11 cellular contexts compared by ENCODE assay signal in the genomic region with DNA sequence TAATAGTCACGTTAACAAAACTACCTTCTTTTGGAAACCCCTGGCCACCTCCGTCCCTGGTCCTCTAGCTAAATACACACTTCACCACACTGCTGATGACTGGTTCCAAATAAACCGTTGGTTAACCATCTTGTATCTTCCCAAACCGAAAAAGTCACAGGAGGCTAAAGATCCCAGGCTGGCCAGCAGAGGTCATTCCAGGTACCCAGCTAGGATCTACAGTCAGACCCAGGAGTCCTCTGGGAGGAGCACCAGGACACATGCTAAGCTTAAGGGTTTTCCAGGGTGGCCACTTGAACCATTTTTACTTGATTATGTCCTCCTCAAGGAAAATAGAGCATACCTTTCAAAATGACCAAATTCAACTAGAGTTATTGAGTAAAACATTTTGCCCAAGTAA.
A peak's percentile ranks its signal among the peaks of the same experiment; 100 is the strongest.
DNase-seq lines count a peak whose midpoint lies in the region; ATAC-seq, FAIRE-seq and TF ChIP-seq lines count a peak whose summit lies in the region.
"Had no signal": no experiment of that assay in that cellular context is flagged by ENCODE, and none has a peak within 500 bp of the region (broad histone marks: within the 10 kb centered on the region; RNA-seq: fewer than 3 reads in every experiment).

No MANE protein-coding gene starts in this region.

- peaks cover 24% of the 10 kb centered on the region for H3K36me3 Mint-ChIP-seq in GM23338 (ENCODE audit: low read depth)
- H3K36me3 Mint-ChIP-seq in activated T-helper 1 cell treated with anti-CD3 and anti-CD28 coated beads, Interleukin-12 subunit alpha, Interleukin-12 subunit beta, Interleukin-2, Interleukin-4 antibody, amounts not matched to agents 30 ng/mL and 10 ng/mL and 1 ng/mL, durations not matched to agents 14 hours and 24 hours and 36 hours (ENCODE audit: low read depth), result peaks cover 89% of the 10 kb centered on the region

- H3K27ac Mint-ChIP-seq in GM23338, result no peak overlapping the region
- H3K27ac Mint-ChIP-seq in activated T-helper 1 cell treated with anti-CD3 and anti-CD28 coated beads, Interleukin-12 subunit alpha, Interleukin-12 subunit beta, Interleukin-2, Interleukin-4 antibody, amounts not matched to agents 30 ng/mL and 10 ng/mL and 1 ng/mL, durations not matched to agents 14 hours and 24 hours and 36 hours, result peak overlapping the region; percentile 95

- no peak overlapping the region for H3K4me3 Mint-ChIP-seq in GM23338
- peak overlapping the region; percentile 80 for H3K4me3 Mint-ChIP-seq in activated T-helper 1 cell treated with anti-CD3 and anti-CD28 coated beads, Interleukin-12 subunit alpha, Interleukin-12 subunit beta, Interleukin-2, Interleukin-4 antibody, amounts not matched to agents 30 ng/mL and 10 ng/mL and 1 ng/mL, durations not matched to agents 14 hours and 24 hours and 36 hours

- TF ChIP-seq EP300 in A549 (IDR thresholded peaks at IDR 0.05) (no peak), HepG2 (IDR thresholded peaks at IDR 0.05; ENCODE audit: low read depth in 2 of 2, low read length in 2 of 2) (no peak), HepG2 (CRISPR knock-in tag; IDR thresholded peaks at IDR 0.05; ENCODE audit: borderline replicate concordance) (no peak)

- 74% methylated on average over 4 of the region's 4 CpGs for WGBS in A549 (ENCODE audit: missing lambda C conversion rate)
- 35% methylated on average over 4 of the region's 4 CpGs for WGBS in HepG2 (ENCODE audit: low lambda C conversion rate)

- CTCF ChIA-PET in A549 (lab: Yijun Ruan, JAX) (interaction anchor here (0.9 to 2.0 kb wide), 12 partner anchors 11 to 326 kb away, joined by 3 to 10 read pairs (median 4); no protein-coding TSS in a partner anchor), HepG2 (lab: Yijun Ruan, JAX; ENCODE audit: low intra/inter-chr PET ratio, low total read pairs) (no interaction called here)

- BruUV-seq in HepG2 (replicated peaks; lab: Mats Ljungman, UMichigan), result no TSS peak

- no peak overlapping the region for H3K4me2 ChIP-seq in A549
- no peak overlapping the region for H3K4me2 ChIP-seq in GM23338
- no peak overlapping the region for H3K4me2 ChIP-seq in HepG2 (ENCODE audit: low read depth, low read length)

- TF ChIP-seq CTCF in A549 (IDR thresholded peaks at IDR 0.05), result peak; percentile 49
- peak; percentile 52 to 68 for TF ChIP-seq CTCF in GM23338 (conservative IDR thresholded peaks at IDR 0.05; ENCODE audit: low read depth in 2 of 2)
- TF ChIP-seq CTCF in HepG2 (CRISPR knock-in tag; IDR thresholded peaks at IDR 0.05), result peak; percentile 26; the same call in 1 of the 2 replicates

- DNase-seq in A549 (ENCODE audit: low read depth in 1 of 2, low spot score in 1 of 2) (peak in 1 of 2 experiments; percentile 55), GM23338 (ENCODE audit: low spot score) (peak; percentile 40), HepG2 (ENCODE audit: low spot score) (no peak), NCI-H2171 treated with DMSO at 0.1 percent for 48 hours (lab: John Stamatoyannopoulos, UW) (no peak), A172 (ENCODE audit: low spot score) (no peak), nucleus accumbens (lab: John Stamatoyannopoulos, UW) (no peak)
- DNase-seq in activated T-helper 1 cell treated with anti-CD3 and anti-CD28 coated beads, Interleukin-12 subunit alpha, Interleukin-12 subunit beta, Interleukin-2, Interleukin-4 antibody, amounts not matched to agents 30 ng/mL and 10 ng/mL and 1 ng/mL, durations not matched to agents 14 hours and 24 hours and 36 hours (ENCODE audit: low spot score), result no peak
- DNase-seq: NCI-H1092 treated with DMSO at 0.1 percent for 48 hours had no signal

- FAIRE-seq in A549 (lab: Jason Lieb, UNC), result no peak
- no peak for FAIRE-seq in HepG2 (lab: Jason Lieb, UNC)

- TF ChIP-seq POLR2A in A549 (IDR thresholded peaks at IDR 0.05; ENCODE audit: low read length) (no peak), HepG2 (IDR thresholded peaks at IDR 0.05; ENCODE audit: insufficient read depth in 1 of 2, low read depth in 2 of 2, low read length in 2 of 2) (no peak)

- H3K4me3 ChIP-seq in A549, result no peak overlapping the region
- no peak overlapping the region for H3K4me3 ChIP-seq in GM23338
- H3K4me3 ChIP-seq in HepG2 (replicated peaks in 1 of 3; ENCODE audit: insufficient read depth in 1 of 3, low read depth in 2 of 3, low read length in 3 of 3), result no peak overlapping the region
- H3K4me3 ChIP-seq: esophagus muscularis mucosa, SJSA1 had no signal

- H3K27me3 ChIP-seq in GM23338 (ENCODE audit: insufficient read depth) (no peaks in the 10 kb centered on the region), HepG2 (ENCODE audit: control insufficient read depth in 1 of 2, insufficient read depth in 2 of 2, low read length in 2 of 2) (no peaks in the 10 kb centered on the region; a peak in 1 of 5 replicates)
- H3K27me3 ChIP-seq: esophagus muscularis mucosa, SJSA1 had no signal

- POLR2A ChIA-PET in A549 (lab: Yijun Ruan, JAX) (interaction anchor here (0.6 kb wide), 1 partner anchor 11 kb away, joined by 3 read pairs; no protein-coding TSS in a partner anchor), HepG2 (lab: Yijun Ruan, JAX) (no interaction called here)

- H3K9me3 Mint-ChIP-seq in GM23338, result no peaks in the 10 kb centered on the region; the same call in 2 of the 3 replicates
- no peaks in the 10 kb centered on the region for H3K9me3 Mint-ChIP-seq in activated T-helper 1 cell treated with anti-CD3 and anti-CD28 coated beads, Interleukin-12 subunit alpha, Interleukin-12 subunit beta, Interleukin-2, Interleukin-4 antibody, amounts not matched to agents 30 ng/mL and 10 ng/mL and 1 ng/mL, durations not matched to agents 14 hours and 24 hours and 36 hours

- H3K9ac ChIP-seq in HepG2 (ENCODE audit: insufficient read depth, low read depth, low read length), result no peak overlapping the region

- ATAC-seq in A549 (peak; percentile 73 to 85; a peak in 4 of 6 replicates), GM23338 (peak; percentile 82), HepG2 (peak; percentile 59; the same call in 2 of the 3 replicates), HG02588 (IDR thresholded peaks at IDR 0.05; ENCODE audit: unreplicated experiment) (no peak)

- H3K79me2 ChIP-seq in GM23338 (replicated peaks; ENCODE audit: insufficient read depth), result peaks cover 4% of the 10 kb centered on the region; the same call in 1 of the 2 replicates
- H3K79me2 ChIP-seq in HepG2 (ENCODE audit: insufficient read depth, low read length), result no peaks in the 10 kb centered on the region

- H4K20me1 ChIP-seq in GM23338 (replicated peaks; ENCODE audit: insufficient read depth), result peaks cover 6% of the 10 kb centered on the region
- no peaks in the 10 kb centered on the region for H4K20me1 ChIP-seq in HepG2 (ENCODE audit: insufficient read depth, low read length)

- no peaks in the 10 kb centered on the region for H3K9me2 ChIP-seq in GM23338 (ENCODE audit: insufficient read depth)

- H3K4me1 ChIP-seq in A549, result peaks cover 10% of the 10 kb centered on the region; the same call in 1 of the 3 replicates
- no peaks in the 10 kb centered on the region for H3K4me1 ChIP-seq in GM23338 (ENCODE audit: insufficient read depth)
- no peaks in the 10 kb centered on the region for H3K4me1 ChIP-seq in HepG2 (ENCODE audit: insufficient read depth, low read length)

- TF ChIP-seq RAD21 in A549 (conservative IDR thresholded peaks at IDR 0.05 in 1 of 2, IDR thresholded peaks at IDR 0.05 in 1 of 2) (peak; percentile 65 to 70), HepG2 (CRISPR knock-in tag; IDR thresholded peaks at IDR 0.05) (no peak)

- in situ Hi-C loops in HepG2 (cut with HindIII; ENCODE audit: extremely low pct_ligation_motif_present, low pct_unique_long_range_greater_than_20kb), result no loop called here

- H3K27ac ChIP-seq in A549 (no peak overlapping the region), GM23338 (ENCODE audit: low read depth) (no peak overlapping the region), HepG2 (ENCODE audit: extremely low read length, insufficient read depth, low read length) (no peak overlapping the region)
- H3K27ac ChIP-seq: SJSA1 had no signal

- no peaks in the 10 kb centered on the region for H3K9me3 ChIP-seq in A549
- H3K9me3 ChIP-seq in HepG2 (ENCODE audit: low read length), result no peaks in the 10 kb centered on the region
- H3K9me3 ChIP-seq: esophagus muscularis mucosa, SJSA1 had no signal

- 0 out of 2 replicates have a peak, but pooled peaks cover 3% of the 10 kb centered on the region for H3F3A ChIP-seq in GM23338 (replicated peaks; ENCODE audit: low read depth)

- intact Hi-C loops in activated T-helper 1 cell treated with anti-CD3 and anti-CD28 coated beads, Interleukin-12 subunit alpha, Interleukin-12 subunit beta, Interleukin-2, Interleukin-4 antibody, amounts not matched to agents 30 ng/mL and 10 ng/mL and 1 ng/mL, durations not matched to agents 14 hours and 24 hours and 36 hours (cut with micrococcal nuclease), result loop anchor here (5.0 kb wide), 1 partner anchor 348 kb away; no protein-coding TSS in a partner anchor
- intact Hi-C loops in HepG2 (cut with micrococcal nuclease; ENCODE audit: unreplicated experiment), result no loop called here

- H3K4me1 Mint-ChIP-seq in GM23338, result no peaks in the 10 kb centered on the region
- peaks cover 96% of the 10 kb centered on the region for H3K4me1 Mint-ChIP-seq in activated T-helper 1 cell treated with anti-CD3 and anti-CD28 coated beads, Interleukin-12 subunit alpha, Interleukin-12 subunit beta, Interleukin-2, Interleukin-4 antibody, amounts not matched to agents 30 ng/mL and 10 ng/mL and 1 ng/mL, durations not matched to agents 14 hours and 24 hours and 36 hours (ENCODE audit: low read depth)

- H2AFZ ChIP-seq in GM23338 (no peak overlapping the region), HepG2 (ENCODE audit: low read length) (no peak overlapping the region)

- H3K27me3 Mint-ChIP-seq in GM23338 (ENCODE audit: insufficient read depth, low read depth, poor library complexity), result peaks cover 2% of the 10 kb centered on the region
- no peaks in the 10 kb centered on the region for H3K27me3 Mint-ChIP-seq in activated T-helper 1 cell treated with anti-CD3 and anti-CD28 coated beads, Interleukin-12 subunit alpha, Interleukin-12 subunit beta, Interleukin-2, Interleukin-4 antibody, amounts not matched to agents 30 ng/mL and 10 ng/mL and 1 ng/mL, durations not matched to agents 14 hours and 24 hours and 36 hours (ENCODE audit: insufficient read depth)

- peaks cover 20% of the 10 kb centered on the region for H3K36me3 ChIP-seq in GM23338 (ENCODE audit: insufficient read depth)
- H3K36me3 ChIP-seq in HepG2 (replicated peaks in 1 of 2; ENCODE audit: control insufficient read depth in 1 of 2, insufficient read depth in 2 of 2, low read length in 2 of 2), result no peaks in the 10 kb centered on the region

TF ChIP-seq in A549, 52 proteins besides CTCF, POLR2A, EP300 and RAD21 (continues in another document):
- peak; percentile 67 for TF ChIP-seq SMC3 (IDR thresholded peaks at IDR 0.05)
- TF ChIP-seq RNF2 (IDR thresholded peaks at IDR 0.05; ENCODE audit: borderline replicate concordance, low read depth), result no peak
- no peak for TF ChIP-seq ESRRA (IDR thresholded peaks at IDR 0.05; ENCODE audit: borderline replicate concordance, low read length)

TF ChIP-seq in GM23338, 12 proteins besides CTCF, POLR2A, EP300 and RAD21 (continues in another document):
- TF ChIP-seq EZH2 (IDR thresholded peaks at IDR 0.05; ENCODE audit: low read depth, unreplicated experiment), result no peak

Comparison
In these comparisons a context has a peak if more than half of its experiments do, and no peak if none do; other contexts are left out.
1. Of the 38 proteins assayed by ChIP-seq in both HepG2 and A549: peak only in HepG2: none; only in A549: RAD21; in both: CTCF and SMC3; in neither: 35.